ENCODE assay signal across 8 cellular contexts in the genomic region with DNA sequence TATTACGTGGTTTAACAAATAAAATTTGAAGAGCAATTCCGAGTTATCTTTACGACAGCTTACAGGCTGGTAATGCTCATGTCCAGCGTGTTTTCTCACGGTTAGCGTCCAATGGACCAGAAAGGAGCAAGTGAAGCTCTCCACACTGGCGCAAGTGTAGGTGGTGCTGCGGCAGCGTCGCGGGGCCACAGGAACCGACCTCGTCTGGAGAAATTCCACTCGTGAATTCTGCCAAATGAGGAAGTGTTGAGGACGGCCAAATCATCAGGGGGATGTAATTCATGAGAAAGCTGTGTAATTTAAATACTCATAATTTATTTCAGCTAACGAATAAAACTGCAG. TPM values are rescaled to one million over a fixed set of nuclear protein-coding genes. Genes with fewer than 3 reads are reported as not detected.
A peak's percentile ranks its signal among the peaks of the same experiment; 100 is the strongest.
DNase-seq lines count a peak whose midpoint lies in the region; ATAC-seq and TF ChIP-seq lines count a peak whose summit lies in the region.

No MANE protein-coding gene starts in this region.

- DNase-seq in activated CD4-positive, alpha-beta T cell treated with anti-CD3 and anti-CD28 coated beads, Interleukin-2, amount 10 ng/mL, durations not matched to agents 24 days and 14 days: no peak
- DNase-seq in activated CD4-positive, alpha-beta T cell treated with anti-CD3 and anti-CD28 coated beads, Interleukin-2, amount 50 U/mL, for 48 hours: no peak
- no peak for DNase-seq in activated T-cell treated with anti-CD3 and anti-CD28 coated beads, Interleukin-2, amount 50 U/mL, for 72 hours
- DNase-seq in stomach: no peak
- DNase-seq in GM19240 (ENCODE audit: insufficient read length, low spot score): no peak
- DNase-seq in germinal center (ENCODE audit: low spot score): no peak

- peak overlapping the region; percentile 42; the same call in 1 of the 2 replicates for H3K4me3 ChIP-seq in iPS-18c (ENCODE audit: insufficient read depth, low read depth, low read length)
- peak overlapping the region; percentile 79 to 90 (median 82) for H3K4me3 ChIP-seq in stomach

- H3K9me3 ChIP-seq in iPS-18c (ENCODE audit: control insufficient read depth, insufficient read depth, low read length): peaks cover 4% of the 10 kb centered on the region
- peaks cover 0 to 1% (median 0%) of the 10 kb centered on the region in 4 donors for H3K9me3 ChIP-seq in stomach

- ATAC-seq in HG03060 (IDR thresholded peaks at IDR 0.05; ENCODE audit: low read depth, unreplicated experiment): peak; percentile 17
- ATAC-seq in activated T-cell treated with anti-CD3 and anti-CD28 coated beads, Interleukin-2, amount 50 U/mL, for 72 hours (replicated peaks in 1 of 2): peak; percentile 6 to 7

- no peak for TF ChIP-seq EP300 in stomach (IDR thresholded peaks at IDR 0.05)

- H3K36me3 ChIP-seq in stomach: peaks cover 25 to 32% (median 32%) of the 10 kb centered on the region in 4 donors

- H3K27ac Mint-ChIP-seq in activated CD4-positive, alpha-beta T cell treated with anti-CD3 and anti-CD28 coated beads, Interleukin-2, amount 10 ng/mL, durations not matched to agents 24 days and 14 days: peak overlapping the region; percentile 95
- peak overlapping the region; percentile 85 for H3K27ac Mint-ChIP-seq in activated T-cell treated with anti-CD3 and anti-CD28 coated beads, Interleukin-2, amount 50 U/mL, for 72 hours

- TF ChIP-seq CTCF in stomach (IDR thresholded peaks at IDR 0.05): no peak

- intact Hi-C loops in activated CD4-positive, alpha-beta T cell treated with anti-CD3 and anti-CD28 coated beads, Interleukin-2, amount 10 ng/mL, durations not matched to agents 24 days and 14 days (cut with micrococcal nuclease): loop anchor here (1.0 to 5.0 kb wide), 6 partner anchors 56 to 309 kb away; a partner anchor contains a TSS
- intact Hi-C loops in stomach (cut with DNase I; ENCODE audit: low total_unique reads): loop anchor here (10.0 kb wide), 2 partner anchors 89 to 239 kb away; a partner anchor contains a TSS

- H3K4me3 Mint-ChIP-seq in activated CD4-positive, alpha-beta T cell treated with anti-CD3 and anti-CD28 coated beads, Interleukin-2, amount 10 ng/mL, durations not matched to agents 24 days and 14 days: peak overlapping the region; percentile 88
- H3K4me3 Mint-ChIP-seq in activated T-cell treated with anti-CD3 and anti-CD28 coated beads, Interleukin-2, amount 50 U/mL, for 72 hours: peak overlapping the region; percentile 89 to 97

- H3K4me1 ChIP-seq in stomach: peaks cover 6 to 21% (median 19%) of the 10 kb centered on the region in 4 donors

- TF ChIP-seq POLR2A in stomach (IDR thresholded peaks at IDR 0.05): no peak

- H3K36me3 Mint-ChIP-seq in activated CD4-positive, alpha-beta T cell treated with anti-CD3 and anti-CD28 coated beads, Interleukin-2, amount 10 ng/mL, durations not matched to agents 24 days and 14 days (ENCODE audit: low read depth): peaks cover 42% of the 10 kb centered on the region
- peaks cover 23 to 32% of the 10 kb centered on the region in 2 donors for H3K36me3 Mint-ChIP-seq in activated T-cell treated with anti-CD3 and anti-CD28 coated beads, Interleukin-2, amount 50 U/mL, for 72 hours (ENCODE audit: insufficient read depth in 2 of 2)

- 7 to 12% (median 9%) methylated on average over 16 of the region's 16 CpGs for WGBS in stomach, 5 donors

- H3K27ac ChIP-seq in stomach: peak overlapping the region; percentile 43 to 94 (median 90)

- no peaks in the 10 kb centered on the region for H3K27me3 Mint-ChIP-seq in activated CD4-positive, alpha-beta T cell treated with anti-CD3 and anti-CD28 coated beads, Interleukin-2, amount 10 ng/mL, durations not matched to agents 24 days and 14 days
- no peaks in the 10 kb centered on the region for H3K27me3 Mint-ChIP-seq in activated T-cell treated with anti-CD3 and anti-CD28 coated beads, Interleukin-2, amount 50 U/mL, for 72 hours (ENCODE audit: low read depth)

- peaks cover 26% of the 10 kb centered on the region for H3K9me3 Mint-ChIP-seq in activated CD4-positive, alpha-beta T cell treated with anti-CD3 and anti-CD28 coated beads, Interleukin-2, amount 10 ng/mL, durations not matched to agents 24 days and 14 days
- H3K9me3 Mint-ChIP-seq in activated T-cell treated with anti-CD3 and anti-CD28 coated beads, Interleukin-2, amount 50 U/mL, for 72 hours: peaks cover 3% of the 10 kb centered on the region in 2 donors

- H3K27me3 ChIP-seq in stomach: no peaks in the 10 kb centered on the region

- H3K4me1 Mint-ChIP-seq in activated CD4-positive, alpha-beta T cell treated with anti-CD3 and anti-CD28 coated beads, Interleukin-2, amount 10 ng/mL, durations not matched to agents 24 days and 14 days: peaks cover 25% of the 10 kb centered on the region
- H3K4me1 Mint-ChIP-seq in activated T-cell treated with anti-CD3 and anti-CD28 coated beads, Interleukin-2, amount 50 U/mL, for 72 hours (ENCODE audit: low read depth): peaks cover 35% of the 10 kb centered on the region

RNA-seq across cellular contexts. Expression of a gene that starts 0.3 kb away (rescaled TPM):
- total RNA-seq in activated CD4-positive, alpha-beta T cell treated with anti-CD3 and anti-CD28 coated beads, Interleukin-2, amount 10 ng/mL, durations not matched to agents 24 days and 14 days: 29.7 and 33.5 TPM in 2 replicates
- 10 to 100 TPM; 23.7 to 25.3 TPM for total RNA-seq in activated T-cell treated with anti-CD3 and anti-CD28 coated beads, Interleukin-2, amount 50 U/mL, for 72 hours
- 10 to 100 TPM in 4 of 5 donors, 1 to 10 TPM in 1; 4.3 to 41.2 (median 33.2) TPM for total RNA-seq in stomach
- polyA plus RNA-seq in stomach: 10 to 100 TPM in 1 of 3 donors, 1 to 10 TPM in 2; 5.2 to 10.2 (median 6.6) TPM
